ENCODE assay signal across 8 cellular contexts in the genomic region with DNA sequence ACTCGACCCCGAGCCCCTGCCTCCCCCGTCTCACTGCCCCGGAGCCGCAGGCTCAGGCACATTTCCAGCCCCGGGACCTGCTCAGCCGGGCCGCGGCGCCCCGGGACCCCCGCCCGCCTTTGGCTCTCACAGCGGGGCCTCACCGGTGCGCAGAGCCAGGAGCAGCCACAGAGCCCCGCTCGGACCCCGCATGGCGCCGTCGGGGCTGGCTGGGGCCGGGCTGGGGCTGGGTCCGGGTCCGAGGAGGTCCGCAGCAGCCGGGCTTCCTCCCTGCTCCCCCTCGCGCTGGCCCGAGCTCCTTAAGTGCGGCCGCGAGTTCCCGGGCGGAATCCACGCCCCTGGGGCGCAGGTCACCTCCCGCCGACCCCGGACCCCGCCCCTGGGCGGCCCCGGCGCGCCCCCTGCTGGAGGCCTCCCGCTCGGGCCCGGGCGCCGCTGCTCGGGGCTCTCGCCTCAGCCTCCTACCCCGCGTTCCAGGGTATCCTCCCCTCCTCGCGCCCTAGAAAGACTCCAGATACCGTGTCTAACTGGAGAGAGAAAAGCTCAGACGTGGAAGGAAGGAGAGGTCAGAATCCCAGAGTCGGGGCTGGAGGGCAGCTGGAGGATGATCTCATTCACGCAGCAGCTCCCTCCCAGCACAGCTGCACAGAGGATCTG. TPM values are rescaled to one million over a fixed set of nuclear protein-coding genes. Genes with fewer than 3 reads are reported as not detected.
DNase-seq lines count a peak whose midpoint lies in the region; ATAC-seq and TF ChIP-seq lines count a peak whose summit lies in the region.

A gene (minus strand): TSS at position 307 of the 657 bp plus-strand sequence. CDS start 115 bp downstream, at position 192.

- peak; percentile 65 for DNase-seq in COLO668 (lab: John Stamatoyannopoulos, UW; ENCODE audit: unreplicated experiment)
- peak; percentile 75 for DNase-seq in HPDE6-E6E7 (ENCODE audit: extremely low spot score)
- peak; percentile 54 for DNase-seq in activated gamma-delta T cell treated with anti-CD3 and anti-CD28 coated beads, Interleukin-2, amount 50 U/mL, for 16 hours (ENCODE audit: low read depth)
- peak; percentile 86 for DNase-seq in Right ventricle myocardium inferior (ENCODE audit: missing footprints)
- no peak for DNase-seq in renal cortical epithelial cell (ENCODE audit: low read depth)
- no peak for DNase-seq in COR-L47 (lab: John Stamatoyannopoulos, UW)

- intact Hi-C loops in Right ventricle myocardium inferior (cut with DNase I) = loop anchor here (1.0 kb wide), 1 partner anchor 26 kb away; no protein-coding TSS in a partner anchor

- peak; percentile 67 for ATAC-seq in GM19397 (IDR thresholded peaks at IDR 0.05; ENCODE audit: unreplicated experiment)
- ATAC-seq in Right ventricle myocardium inferior = peak; percentile 73

- peak; percentile 58 for TF ChIP-seq POLR2A in Raji (IDR thresholded peaks at IDR 0.05; ENCODE audit: insufficient read depth, low read depth, low read length)

RNA-seq across cellular contexts. Expression of the gene that starts here (rescaled TPM):
- total RNA-seq in Right ventricle myocardium inferior (4.0 TPM), renal cortical epithelial cell (12.9 and 81.8 TPM in 2 replicates)

Comparison
In these comparisons a context has a peak if more than half of its experiments do, and no peak if none do; other contexts are left out.
1. DNase-seq: peak in COLO668 (single experiment), HPDE6-E6E7 (single experiment), activated gamma-delta T cell treated with anti-CD3 and anti-CD28 coated beads, Interleukin-2, amount 50 U/mL, for 16 hours (single experiment) and Right ventricle myocardium inferior (single experiment); none in renal cortical epithelial cell (single experiment) and COR-L47 (single experiment).